Comparison of ENCODE assay signal across 13 cellular contexts in genomic region chr21:31366825-31367224, GRCh38. TPM values are rescaled to one million over a fixed set of nuclear protein-coding genes. Genes with fewer than 3 reads are reported as not detected.
DNase-seq lines count a peak whose midpoint lies in the region; ATAC-seq lines count a peak whose summit lies in the region.
"Had no signal": no experiment of that assay in that cellular context is flagged by ENCODE, and none has a peak within 500 bp of the region (broad histone marks: within the 10 kb centered on the region; RNA-seq: fewer than 3 reads in every experiment).

No MANE protein-coding gene starts in this region.

- no peak overlapping the region for H3K27ac ChIP-seq in Karpas-422 (ENCODE audit: low read length)
- H3K27ac ChIP-seq: thoracic aorta, WERI-Rb-1 had no signal

- H3K9me3 ChIP-seq in Karpas-422 (ENCODE audit: low read length): no peaks in the 10 kb centered on the region
- H3K9me3 ChIP-seq: thoracic aorta had no signal

- DNase-seq in ELR (ENCODE audit: low read depth): peak; percentile 80
- DNase-seq in NCI-H446 treated with DMSO at 0.1 percent for 48 hours (lab: John Stamatoyannopoulos, UW): peak; percentile 56
- peak; percentile 51 for DNase-seq in cerebellum (ENCODE audit: low spot score)
- DNase-seq in myocyte (ENCODE audit: low read depth): peak; percentile 39
- DNase-seq in Karpas-422: no peak
- no peak for DNase-seq in naive thymus-derived CD8-positive, alpha-beta T cell
- DNase-seq: activated effector memory CD4-positive, alpha-beta T cell treated with anti-CD3 and anti-CD28 coated beads, Interleukin-2, amount 50 U/mL, for 16 hours; nucleus accumbens; stimulated activated CD4-positive, alpha-beta T cell treated with anti-CD3 and anti-CD28 coated beads, Interleukin-4, amount 100 ng/mL, for 4 hours; WERI-Rb-1 had no signal

- no peaks in the 10 kb centered on the region for H3K27me3 ChIP-seq in Karpas-422 (ENCODE audit: low read length)

- no peak overlapping the region for H2AFZ ChIP-seq in Karpas-422 (ENCODE audit: low read length)

- H3K79me2 ChIP-seq in Karpas-422 (ENCODE audit: low read length): no peaks in the 10 kb centered on the region

- no peaks in the 10 kb centered on the region for H3K9me3 Mint-ChIP-seq in naive thymus-derived CD8-positive, alpha-beta T cell

- H3K36me3 Mint-ChIP-seq in naive thymus-derived CD8-positive, alpha-beta T cell: no peaks in the 10 kb centered on the region

- no peaks in the 10 kb centered on the region for H3K36me3 ChIP-seq in Karpas-422 (ENCODE audit: insufficient read depth, low read length)
- H3K36me3 ChIP-seq: thoracic aorta, WERI-Rb-1 had no signal

- H3K4me1 ChIP-seq in Karpas-422 (ENCODE audit: low read length): no peaks in the 10 kb centered on the region

- H3K4me1 Mint-ChIP-seq in naive thymus-derived CD8-positive, alpha-beta T cell: peaks cover 19 to 39% (median 32%) of the 10 kb centered on the region in 4 donors

- no peak overlapping the region for H3K4me2 ChIP-seq in Karpas-422 (ENCODE audit: low read depth, low read length, poor library complexity, severe bottlenecking)

- H3K4me3 Mint-ChIP-seq in naive thymus-derived CD8-positive, alpha-beta T cell: no peak overlapping the region

- POLR2A ChIA-PET in naive thymus-derived CD8-positive, alpha-beta T cell (lab: Charles Lee): no interaction called here

- no peaks in the 10 kb centered on the region for H3K27me3 Mint-ChIP-seq in naive thymus-derived CD8-positive, alpha-beta T cell

- ATAC-seq in GM18907 (IDR thresholded peaks at IDR 0.05; ENCODE audit: unreplicated experiment) (no peak), HG03108 (IDR thresholded peaks at IDR 0.05; ENCODE audit: unreplicated experiment) (no peak)
- no peak for ATAC-seq in naive thymus-derived CD8-positive, alpha-beta T cell

- H3K9me2 ChIP-seq in Karpas-422 (replicated peaks; ENCODE audit: insufficient read depth, low read length): no peaks in the 10 kb centered on the region

- H3K9ac ChIP-seq in Karpas-422 (ENCODE audit: low read length): no peak overlapping the region

- peak overlapping the region in 1 of 10 donors; percentile 15 for H3K27ac Mint-ChIP-seq in naive thymus-derived CD8-positive, alpha-beta T cell

- no peak overlapping the region for H3K4me3 ChIP-seq in Karpas-422 (ENCODE audit: low read length)
- H3K4me3 ChIP-seq: thoracic aorta had no signal

- 0 out of 2 replicates have a peak, but pooled peaks cover 2% of the 10 kb centered on the region for H4K20me1 ChIP-seq in Karpas-422 (ENCODE audit: insufficient read depth, low read depth, low read length)

RNA-seq across cellular contexts. Expression of gene TIAM1, which starts 22.8 kb away (rescaled TPM):
- total RNA-seq in cerebellum: 79.3 TPM
- 4.9 and 7.8 TPM in 2 replicates for total RNA-seq in myocyte
- 6.0 TPM for polyA plus RNA-seq in myocyte (2012)
- 0.63 and 1.6 TPM in 2 replicates for total RNA-seq in Karpas-422 (2014; rRNA removed; shearing (Covaris generic); ENCODE audit: low replicate concordance)
- total RNA-seq in naive thymus-derived CD8-positive, alpha-beta T cell: 1 to 10 TPM; 9.4 to 9.8 TPM
- polyA plus RNA-seq in naive thymus-derived CD8-positive, alpha-beta T cell: 1 to 10 TPM; 2.7 to 4.0 (median 3.4) TPM

Comparison
In these comparisons a context has a peak if more than half of its experiments do, and no peak if none do; other contexts are left out.
1. DNase-seq: peak in ELR (single experiment), NCI-H446 treated with DMSO at 0.1 percent for 48 hours (single experiment), cerebellum (single experiment) and myocyte (single experiment); none in Karpas-422 (single experiment) and naive thymus-derived CD8-positive, alpha-beta T cell (0 of 10).